In the genomic region with DNA sequence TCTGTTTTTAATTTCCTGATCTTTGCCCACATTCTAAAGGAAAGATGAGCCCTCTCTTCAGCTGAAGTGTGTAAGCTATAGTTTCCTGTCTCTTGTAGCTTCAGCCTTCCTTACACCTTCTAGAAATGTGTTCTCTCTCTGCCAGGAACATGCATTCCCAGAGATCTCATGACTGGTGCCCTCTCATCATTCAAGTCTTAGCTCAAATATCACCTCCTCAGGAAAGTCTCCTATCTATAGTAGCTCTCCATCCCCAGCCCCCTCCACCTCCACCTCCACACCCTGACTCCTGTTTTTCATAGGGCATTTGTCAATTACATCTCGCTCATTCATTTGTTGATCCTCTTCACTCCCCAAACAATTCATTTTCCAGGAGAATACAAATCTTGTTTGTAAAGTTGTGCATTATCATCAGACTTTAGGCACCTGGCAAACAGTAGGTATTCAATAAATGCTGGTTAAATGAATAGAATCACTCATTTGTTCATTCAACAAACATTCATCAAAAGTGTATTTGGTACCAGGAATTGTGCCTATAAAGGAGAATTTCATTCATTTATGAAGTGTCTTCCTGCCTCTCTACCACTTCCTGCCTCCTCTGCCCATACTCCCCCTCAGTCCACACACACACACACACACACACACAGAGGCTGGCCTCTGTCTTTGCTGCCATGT, we compare ENCODE assay signal across 1 cellular context.
TF ChIP-seq lines count a peak whose summit lies in the region.

No MANE protein-coding gene starts in this region.

TF ChIP-seq in HepG2, 621 proteins besides CTCF, POLR2A, EP300 and RAD21 (continued from another document):
- TF ChIP-seq, protein P1, sequence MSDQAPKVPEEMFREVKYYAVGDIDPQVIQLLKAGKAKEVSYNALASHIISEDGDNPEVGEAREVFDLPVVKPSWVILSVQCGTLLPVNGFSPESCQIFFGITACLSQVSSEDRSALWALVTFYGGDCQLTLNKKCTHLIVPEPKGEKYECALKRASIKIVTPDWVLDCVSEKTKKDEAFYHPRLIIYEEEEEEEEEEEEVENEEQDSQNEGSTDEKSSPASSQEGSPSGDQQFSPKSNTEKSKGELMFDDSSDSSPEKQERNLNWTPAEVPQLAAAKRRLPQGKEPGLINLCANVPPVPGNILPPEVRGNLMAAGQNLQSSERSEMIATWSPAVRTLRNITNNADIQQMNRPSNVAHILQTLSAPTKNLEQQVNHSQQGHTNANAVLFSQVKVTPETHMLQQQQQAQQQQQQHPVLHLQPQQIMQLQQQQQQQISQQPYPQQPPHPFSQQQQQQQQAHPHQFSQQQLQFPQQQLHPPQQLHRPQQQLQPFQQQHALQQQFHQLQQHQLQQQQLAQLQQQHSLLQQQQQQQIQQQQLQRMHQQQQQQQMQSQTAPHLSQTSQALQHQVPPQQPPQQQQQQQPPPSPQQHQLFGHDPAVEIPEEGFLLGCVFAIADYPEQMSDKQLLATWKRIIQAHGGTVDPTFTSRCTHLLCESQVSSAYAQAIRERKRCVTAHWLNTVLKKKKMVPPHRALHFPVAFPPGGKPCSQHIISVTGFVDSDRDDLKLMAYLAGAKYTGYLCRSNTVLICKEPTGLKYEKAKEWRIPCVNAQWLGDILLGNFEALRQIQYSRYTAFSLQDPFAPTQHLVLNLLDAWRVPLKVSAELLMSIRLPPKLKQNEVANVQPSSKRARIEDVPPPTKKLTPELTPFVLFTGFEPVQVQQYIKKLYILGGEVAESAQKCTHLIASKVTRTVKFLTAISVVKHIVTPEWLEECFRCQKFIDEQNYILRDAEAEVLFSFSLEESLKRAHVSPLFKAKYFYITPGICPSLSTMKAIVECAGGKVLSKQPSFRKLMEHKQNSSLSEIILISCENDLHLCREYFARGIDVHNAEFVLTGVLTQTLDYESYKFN (CRISPR knock-in tag; conservative IDR thresholded peaks at IDR 0.05), result peak; percentile 51; the same call in 1 of the 2 replicates
- no peak for TF ChIP-seq MEIS2 (CRISPR knock-in tag; IDR thresholded peaks at IDR 0.05)
- no peak for TF ChIP-seq ZBTB40 (IDR thresholded peaks at IDR 0.05)
- TF ChIP-seq ZBTB40 (CRISPR knock-in tag; IDR thresholded peaks at IDR 0.05), result no peak
- TF ChIP-seq, protein P2, sequence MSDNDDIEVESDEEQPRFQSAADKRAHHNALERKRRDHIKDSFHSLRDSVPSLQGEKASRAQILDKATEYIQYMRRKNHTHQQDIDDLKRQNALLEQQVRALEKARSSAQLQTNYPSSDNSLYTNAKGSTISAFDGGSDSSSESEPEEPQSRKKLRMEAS (IDR thresholded peaks at IDR 0.05), result 0 out of 2 replicates have a peak, but pooled peaks have one; percentile 61
- no peak for TF ChIP-seq TEAD3 (CRISPR knock-in tag; optimal IDR thresholded peaks at IDR 0.05; ENCODE audit: borderline replicate concordance)
- TF ChIP-seq PHF21A (CRISPR knock-in tag; IDR thresholded peaks at IDR 0.05), result peak; percentile 15; the same call in 1 of the 2 replicates
- peak; percentile 41; the same call in 1 of the 2 replicates for TF ChIP-seq HIC2 (CRISPR knock-in tag; IDR thresholded peaks at IDR 0.05; ENCODE audit: low read depth)
- peak; percentile 98 for TF ChIP-seq ZKSCAN8 (CRISPR knock-in tag; IDR thresholded peaks at IDR 0.05; ENCODE audit: borderline replicate concordance)
- no peak for TF ChIP-seq ATAD3A (CRISPR knock-in tag; IDR thresholded peaks at IDR 0.05)
- no peak for TF ChIP-seq ZNF232 (CRISPR knock-in tag; IDR thresholded peaks at IDR 0.05; ENCODE audit: borderline replicate concordance)
- no peak for TF ChIP-seq ZFP62 (CRISPR knock-in tag; IDR thresholded peaks at IDR 0.05)
- no peak for TF ChIP-seq FOXA1 (IDR thresholded peaks at IDR 0.05)
- 0 out of 2 replicates have a peak, but pooled peaks have one; percentile 9 for TF ChIP-seq FOXA1 (CRISPR knock-in tag; IDR thresholded peaks at IDR 0.05)
